In the genomic region with DNA sequence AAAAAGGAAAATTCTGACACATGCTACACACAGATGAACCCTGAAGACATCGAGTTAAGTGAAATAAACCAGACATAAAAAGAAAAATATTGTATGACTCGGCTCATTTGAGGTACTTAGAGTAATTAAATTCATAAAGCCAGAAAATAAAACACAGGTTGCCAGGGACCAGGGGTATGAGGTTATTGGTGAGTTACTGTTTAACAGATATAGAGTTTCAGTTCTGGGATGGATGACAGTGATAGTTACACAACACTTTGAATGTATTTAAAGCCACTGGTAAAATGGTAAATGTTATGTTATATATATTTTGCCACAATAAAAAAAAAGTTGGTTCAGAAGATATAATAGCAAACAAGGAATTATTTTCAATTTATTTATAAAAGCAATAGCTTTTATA, we compare ENCODE assay signal across 1 cellular context.
TF ChIP-seq lines count a peak whose summit lies in the region.

No MANE protein-coding gene starts in this region.

TF ChIP-seq in GM12878, 131 proteins besides CTCF, POLR2A, EP300 and RAD21 (continued from another document):
- TF ChIP-seq, protein P1, sequence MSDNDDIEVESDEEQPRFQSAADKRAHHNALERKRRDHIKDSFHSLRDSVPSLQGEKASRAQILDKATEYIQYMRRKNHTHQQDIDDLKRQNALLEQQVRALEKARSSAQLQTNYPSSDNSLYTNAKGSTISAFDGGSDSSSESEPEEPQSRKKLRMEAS (IDR thresholded peaks at IDR 0.05; ENCODE audit: low read depth, low read length), result no peak
- no peak for TF ChIP-seq SUZ12 (IDR thresholded peaks at IDR 0.05; ENCODE audit: unreplicated experiment)
- TF ChIP-seq ZZZ3 (IDR thresholded peaks at IDR 0.05; ENCODE audit: control insufficient read depth, insufficient read length, low read depth), result no peak
- no peak for TF ChIP-seq KDM1A (IDR thresholded peaks at IDR 0.05; ENCODE audit: borderline replicate concordance)
- TF ChIP-seq SMAD1 (IDR thresholded peaks at IDR 0.05; ENCODE audit: low read depth, partially characterized antibody), result no peak
- TF ChIP-seq, protein P2, sequence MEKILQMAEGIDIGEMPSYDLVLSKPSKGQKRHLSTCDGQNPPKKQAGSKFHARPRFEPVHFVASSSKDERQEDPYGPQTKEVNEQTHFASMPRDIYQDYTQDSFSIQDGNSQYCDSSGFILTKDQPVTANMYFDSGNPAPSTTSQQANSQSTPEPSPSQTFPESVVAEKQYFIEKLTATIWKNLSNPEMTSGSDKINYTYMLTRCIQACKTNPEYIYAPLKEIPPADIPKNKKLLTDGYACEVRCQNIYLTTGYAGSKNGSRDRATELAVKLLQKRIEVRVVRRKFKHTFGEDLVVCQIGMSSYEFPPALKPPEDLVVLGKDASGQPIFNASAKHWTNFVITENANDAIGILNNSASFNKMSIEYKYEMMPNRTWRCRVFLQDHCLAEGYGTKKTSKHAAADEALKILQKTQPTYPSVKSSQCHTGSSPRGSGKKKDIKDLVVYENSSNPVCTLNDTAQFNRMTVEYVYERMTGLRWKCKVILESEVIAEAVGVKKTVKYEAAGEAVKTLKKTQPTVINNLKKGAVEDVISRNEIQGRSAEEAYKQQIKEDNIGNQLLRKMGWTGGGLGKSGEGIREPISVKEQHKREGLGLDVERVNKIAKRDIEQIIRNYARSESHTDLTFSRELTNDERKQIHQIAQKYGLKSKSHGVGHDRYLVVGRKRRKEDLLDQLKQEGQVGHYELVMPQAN (conservative IDR thresholded peaks at IDR 0.05), result no peak
- no peak for TF ChIP-seq NFXL1 (IDR thresholded peaks at IDR 0.05; ENCODE audit: borderline replicate concordance)
- TF ChIP-seq, protein P3, sequence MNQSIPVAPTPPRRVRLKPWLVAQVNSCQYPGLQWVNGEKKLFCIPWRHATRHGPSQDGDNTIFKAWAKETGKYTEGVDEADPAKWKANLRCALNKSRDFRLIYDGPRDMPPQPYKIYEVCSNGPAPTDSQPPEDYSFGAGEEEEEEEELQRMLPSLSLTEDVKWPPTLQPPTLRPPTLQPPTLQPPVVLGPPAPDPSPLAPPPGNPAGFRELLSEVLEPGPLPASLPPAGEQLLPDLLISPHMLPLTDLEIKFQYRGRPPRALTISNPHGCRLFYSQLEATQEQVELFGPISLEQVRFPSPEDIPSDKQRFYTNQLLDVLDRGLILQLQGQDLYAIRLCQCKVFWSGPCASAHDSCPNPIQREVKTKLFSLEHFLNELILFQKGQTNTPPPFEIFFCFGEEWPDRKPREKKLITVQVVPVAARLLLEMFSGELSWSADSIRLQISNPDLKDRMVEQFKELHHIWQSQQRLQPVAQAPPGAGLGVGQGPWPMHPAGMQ (IDR thresholded peaks at IDR 0.05; ENCODE audit: borderline replicate concordance), result no peak
- no peak for TF ChIP-seq SIX5 (IDR thresholded peaks at IDR 0.05; ENCODE audit: low read depth, low read length, severe bottlenecking)
- TF ChIP-seq, protein P4, sequence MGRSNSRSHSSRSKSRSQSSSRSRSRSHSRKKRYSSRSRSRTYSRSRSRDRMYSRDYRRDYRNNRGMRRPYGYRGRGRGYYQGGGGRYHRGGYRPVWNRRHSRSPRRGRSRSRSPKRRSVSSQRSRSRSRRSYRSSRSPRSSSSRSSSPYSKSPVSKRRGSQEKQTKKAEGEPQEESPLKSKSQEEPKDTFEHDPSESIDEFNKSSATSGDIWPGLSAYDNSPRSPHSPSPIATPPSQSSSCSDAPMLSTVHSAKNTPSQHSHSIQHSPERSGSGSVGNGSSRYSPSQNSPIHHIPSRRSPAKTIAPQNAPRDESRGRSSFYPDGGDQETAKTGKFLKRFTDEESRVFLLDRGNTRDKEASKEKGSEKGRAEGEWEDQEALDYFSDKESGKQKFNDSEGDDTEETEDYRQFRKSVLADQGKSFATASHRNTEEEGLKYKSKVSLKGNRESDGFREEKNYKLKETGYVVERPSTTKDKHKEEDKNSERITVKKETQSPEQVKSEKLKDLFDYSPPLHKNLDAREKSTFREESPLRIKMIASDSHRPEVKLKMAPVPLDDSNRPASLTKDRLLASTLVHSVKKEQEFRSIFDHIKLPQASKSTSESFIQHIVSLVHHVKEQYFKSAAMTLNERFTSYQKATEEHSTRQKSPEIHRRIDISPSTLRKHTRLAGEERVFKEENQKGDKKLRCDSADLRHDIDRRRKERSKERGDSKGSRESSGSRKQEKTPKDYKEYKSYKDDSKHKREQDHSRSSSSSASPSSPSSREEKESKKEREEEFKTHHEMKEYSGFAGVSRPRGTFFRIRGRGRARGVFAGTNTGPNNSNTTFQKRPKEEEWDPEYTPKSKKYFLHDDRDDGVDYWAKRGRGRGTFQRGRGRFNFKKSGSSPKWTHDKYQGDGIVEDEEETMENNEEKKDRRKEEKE (IDR thresholded peaks at IDR 0.05), result no peak
- no peak for TF ChIP-seq CEBPB (IDR thresholded peaks at IDR 0.05; ENCODE audit: borderline replicate concordance in 1 of 2, low read depth in 2 of 2, low read length in 2 of 2)
- TF ChIP-seq, protein P5, sequence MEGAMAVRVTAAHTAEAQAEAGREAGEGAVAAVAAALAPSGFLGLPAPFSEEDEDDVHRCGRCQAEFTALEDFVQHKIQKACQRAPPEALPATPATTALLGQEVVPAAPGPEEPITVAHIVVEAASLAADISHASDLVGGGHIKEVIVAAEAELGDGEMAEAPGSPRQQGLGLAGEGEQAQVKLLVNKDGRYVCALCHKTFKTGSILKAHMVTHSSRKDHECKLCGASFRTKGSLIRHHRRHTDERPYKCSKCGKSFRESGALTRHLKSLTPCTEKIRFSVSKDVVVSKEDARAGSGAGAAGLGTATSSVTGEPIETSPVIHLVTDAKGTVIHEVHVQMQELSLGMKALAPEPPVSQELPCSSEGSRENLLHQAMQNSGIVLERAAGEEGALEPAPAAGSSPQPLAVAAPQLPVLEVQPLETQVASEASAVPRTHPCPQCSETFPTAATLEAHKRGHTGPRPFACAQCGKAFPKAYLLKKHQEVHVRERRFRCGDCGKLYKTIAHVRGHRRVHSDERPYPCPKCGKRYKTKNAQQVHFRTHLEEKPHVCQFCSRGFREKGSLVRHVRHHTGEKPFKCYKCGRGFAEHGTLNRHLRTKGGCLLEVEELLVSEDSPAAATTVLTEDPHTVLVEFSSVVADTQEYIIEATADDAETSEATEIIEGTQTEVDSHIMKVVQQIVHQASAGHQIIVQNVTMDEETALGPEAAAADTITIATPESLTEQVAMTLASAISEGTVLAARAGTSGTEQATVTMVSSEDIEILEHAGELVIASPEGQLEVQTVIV (IDR thresholded peaks at IDR 0.05; ENCODE audit: borderline replicate concordance, partially characterized antibody), result no peak
- no peak for TF ChIP-seq MYB (IDR thresholded peaks at IDR 0.05; ENCODE audit: borderline replicate concordance, low read depth, low read length)
- TF ChIP-seq SP1 (IDR thresholded peaks at IDR 0.05; ENCODE audit: low read depth, low read length), result no peak
- no peak for TF ChIP-seq BHLHE40 (IDR thresholded peaks at IDR 0.05; ENCODE audit: borderline replicate concordance in 1 of 2, low read depth in 2 of 2, low read length in 1 of 2)
TF ChIP-seq in GM12878: peak in this region for 0.
